In genomic region chr10:36788152-36788551, GRCh38 we compare ENCODE assay signal across 24 cellular contexts.
"Had no signal": no experiment of that assay in that cellular context is flagged by ENCODE, and none has a peak within 500 bp of the region (broad histone marks: within the 10 kb centered on the region; RNA-seq: fewer than 3 reads in every experiment).

No MANE protein-coding gene starts in this region.

- H3K36me3 Mint-ChIP-seq: mesothelial cell of epicardium; naive B cell; naive thymus-derived CD8-positive, alpha-beta T cell had no signal

- H3K4me2 ChIP-seq: hepatocyte had no signal

- H3K27ac ChIP-seq: coronary artery, dorsolateral prefrontal cortex, esophagus muscularis mucosa, foreskin keratinocyte, gastroesophageal sphincter, heart left ventricle, hepatocyte, left lung, lower lobe of right lung had no signal

- H3K9me3 Mint-ChIP-seq: mesothelial cell of epicardium, naive B cell had no signal

- H3K4me1 Mint-ChIP-seq: mesothelial cell of epicardium; naive B cell; naive thymus-derived CD8-positive, alpha-beta T cell had no signal

- H2AFZ ChIP-seq: hepatocyte had no signal

- FAIRE-seq: endothelial cell of umbilical vein, frontal cortex, islet of Langerhans, keratinocyte had no signal

- H3K27me3 Mint-ChIP-seq: naive B cell; naive thymus-derived CD8-positive, alpha-beta T cell had no signal

- H3K79me2 ChIP-seq: hepatocyte had no signal

- H3K4me3 ChIP-seq: coronary artery, dorsolateral prefrontal cortex, esophagus muscularis mucosa, gastroesophageal sphincter, heart left ventricle, hepatocyte, left lung, lower lobe of right lung, mucosa of descending colon had no signal

- DNase-seq: dermis blood vessel endothelial cell; dorsolateral prefrontal cortex; effector CD4-positive, alpha-beta T cell; effector memory CD4-positive, alpha-beta T cell; foreskin keratinocyte; heart left ventricle; hypothalamus; left cardiac atrium; left lung; left ventricle myocardium superior; lower lobe of right lung; mesenchymal stem cell; mucosa of descending colon; naive B cell; naive thymus-derived CD8-positive, alpha-beta T cell had no signal

- H3K4me3 Mint-ChIP-seq: mesothelial cell of epicardium; naive B cell; naive thymus-derived CD8-positive, alpha-beta T cell had no signal

- H3K4me1 ChIP-seq: foreskin keratinocyte, left lung, lower lobe of right lung had no signal

- H3K27ac Mint-ChIP-seq: mesothelial cell of epicardium; naive B cell; naive thymus-derived CD8-positive, alpha-beta T cell had no signal

- H3K27me3 ChIP-seq: esophagus muscularis mucosa, foreskin keratinocyte, gastroesophageal sphincter, heart left ventricle, hepatocyte, left lung had no signal

- H3K9me3 ChIP-seq: esophagus muscularis mucosa, gastroesophageal sphincter, heart left ventricle, left lung, lower lobe of right lung had no signal

- ATAC-seq: foreskin keratinocyte; gastroesophageal sphincter; heart left ventricle; left cardiac atrium; left lung; left ventricle myocardium superior; lower lobe of right lung; mucosa of descending colon; naive thymus-derived CD8-positive, alpha-beta T cell had no signal

- H3K36me3 ChIP-seq: esophagus muscularis mucosa, gastroesophageal sphincter, heart left ventricle, left lung, lower lobe of right lung had no signal
